1 cellular context compared by ENCODE assay signal in the genomic region with DNA sequence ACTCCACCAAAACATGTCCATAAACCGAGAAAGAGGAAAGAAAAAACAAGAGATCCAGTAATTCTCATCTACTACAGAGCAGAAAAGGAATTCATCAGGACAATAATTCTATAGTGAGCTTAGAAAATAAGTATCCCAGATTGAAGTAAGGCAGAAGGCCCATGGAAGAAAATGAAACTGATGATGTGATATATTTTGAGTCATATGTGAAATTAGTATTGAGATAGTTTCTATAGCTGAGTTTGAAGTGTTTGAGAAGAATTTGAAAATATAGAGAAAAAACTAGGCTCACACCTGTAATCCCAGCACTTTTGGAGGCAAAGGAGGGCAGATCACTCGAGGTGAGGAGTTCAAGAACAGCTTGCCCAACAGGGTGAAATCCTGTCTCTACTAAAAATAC.
TF ChIP-seq lines count a peak whose summit lies in the region.

No MANE protein-coding gene starts in this region.

TF ChIP-seq in WTC11, 78 proteins besides CTCF, POLR2A, EP300 and RAD21 (continued from another document):
- TF ChIP-seq, protein P1, sequence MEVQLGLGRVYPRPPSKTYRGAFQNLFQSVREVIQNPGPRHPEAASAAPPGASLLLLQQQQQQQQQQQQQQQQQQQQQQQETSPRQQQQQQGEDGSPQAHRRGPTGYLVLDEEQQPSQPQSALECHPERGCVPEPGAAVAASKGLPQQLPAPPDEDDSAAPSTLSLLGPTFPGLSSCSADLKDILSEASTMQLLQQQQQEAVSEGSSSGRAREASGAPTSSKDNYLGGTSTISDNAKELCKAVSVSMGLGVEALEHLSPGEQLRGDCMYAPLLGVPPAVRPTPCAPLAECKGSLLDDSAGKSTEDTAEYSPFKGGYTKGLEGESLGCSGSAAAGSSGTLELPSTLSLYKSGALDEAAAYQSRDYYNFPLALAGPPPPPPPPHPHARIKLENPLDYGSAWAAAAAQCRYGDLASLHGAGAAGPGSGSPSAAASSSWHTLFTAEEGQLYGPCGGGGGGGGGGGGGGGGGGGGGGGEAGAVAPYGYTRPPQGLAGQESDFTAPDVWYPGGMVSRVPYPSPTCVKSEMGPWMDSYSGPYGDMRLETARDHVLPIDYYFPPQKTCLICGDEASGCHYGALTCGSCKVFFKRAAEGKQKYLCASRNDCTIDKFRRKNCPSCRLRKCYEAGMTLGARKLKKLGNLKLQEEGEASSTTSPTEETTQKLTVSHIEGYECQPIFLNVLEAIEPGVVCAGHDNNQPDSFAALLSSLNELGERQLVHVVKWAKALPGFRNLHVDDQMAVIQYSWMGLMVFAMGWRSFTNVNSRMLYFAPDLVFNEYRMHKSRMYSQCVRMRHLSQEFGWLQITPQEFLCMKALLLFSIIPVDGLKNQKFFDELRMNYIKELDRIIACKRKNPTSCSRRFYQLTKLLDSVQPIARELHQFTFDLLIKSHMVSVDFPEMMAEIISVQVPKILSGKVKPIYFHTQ (CRISPR knock-in tag; IDR thresholded peaks at IDR 0.05) = no peak
- TF ChIP-seq, protein P2, sequence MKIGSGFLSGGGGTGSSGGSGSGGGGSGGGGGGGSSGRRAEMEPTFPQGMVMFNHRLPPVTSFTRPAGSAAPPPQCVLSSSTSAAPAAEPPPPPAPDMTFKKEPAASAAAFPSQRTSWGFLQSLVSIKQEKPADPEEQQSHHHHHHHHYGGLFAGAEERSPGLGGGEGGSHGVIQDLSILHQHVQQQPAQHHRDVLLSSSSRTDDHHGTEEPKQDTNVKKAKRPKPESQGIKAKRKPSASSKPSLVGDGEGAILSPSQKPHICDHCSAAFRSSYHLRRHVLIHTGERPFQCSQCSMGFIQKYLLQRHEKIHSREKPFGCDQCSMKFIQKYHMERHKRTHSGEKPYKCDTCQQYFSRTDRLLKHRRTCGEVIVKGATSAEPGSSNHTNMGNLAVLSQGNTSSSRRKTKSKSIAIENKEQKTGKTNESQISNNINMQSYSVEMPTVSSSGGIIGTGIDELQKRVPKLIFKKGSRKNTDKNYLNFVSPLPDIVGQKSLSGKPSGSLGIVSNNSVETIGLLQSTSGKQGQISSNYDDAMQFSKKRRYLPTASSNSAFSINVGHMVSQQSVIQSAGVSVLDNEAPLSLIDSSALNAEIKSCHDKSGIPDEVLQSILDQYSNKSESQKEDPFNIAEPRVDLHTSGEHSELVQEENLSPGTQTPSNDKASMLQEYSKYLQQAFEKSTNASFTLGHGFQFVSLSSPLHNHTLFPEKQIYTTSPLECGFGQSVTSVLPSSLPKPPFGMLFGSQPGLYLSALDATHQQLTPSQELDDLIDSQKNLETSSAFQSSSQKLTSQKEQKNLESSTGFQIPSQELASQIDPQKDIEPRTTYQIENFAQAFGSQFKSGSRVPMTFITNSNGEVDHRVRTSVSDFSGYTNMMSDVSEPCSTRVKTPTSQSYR (CRISPR knock-in tag; IDR thresholded peaks at IDR 0.05) = no peak
- TF ChIP-seq, protein P3, sequence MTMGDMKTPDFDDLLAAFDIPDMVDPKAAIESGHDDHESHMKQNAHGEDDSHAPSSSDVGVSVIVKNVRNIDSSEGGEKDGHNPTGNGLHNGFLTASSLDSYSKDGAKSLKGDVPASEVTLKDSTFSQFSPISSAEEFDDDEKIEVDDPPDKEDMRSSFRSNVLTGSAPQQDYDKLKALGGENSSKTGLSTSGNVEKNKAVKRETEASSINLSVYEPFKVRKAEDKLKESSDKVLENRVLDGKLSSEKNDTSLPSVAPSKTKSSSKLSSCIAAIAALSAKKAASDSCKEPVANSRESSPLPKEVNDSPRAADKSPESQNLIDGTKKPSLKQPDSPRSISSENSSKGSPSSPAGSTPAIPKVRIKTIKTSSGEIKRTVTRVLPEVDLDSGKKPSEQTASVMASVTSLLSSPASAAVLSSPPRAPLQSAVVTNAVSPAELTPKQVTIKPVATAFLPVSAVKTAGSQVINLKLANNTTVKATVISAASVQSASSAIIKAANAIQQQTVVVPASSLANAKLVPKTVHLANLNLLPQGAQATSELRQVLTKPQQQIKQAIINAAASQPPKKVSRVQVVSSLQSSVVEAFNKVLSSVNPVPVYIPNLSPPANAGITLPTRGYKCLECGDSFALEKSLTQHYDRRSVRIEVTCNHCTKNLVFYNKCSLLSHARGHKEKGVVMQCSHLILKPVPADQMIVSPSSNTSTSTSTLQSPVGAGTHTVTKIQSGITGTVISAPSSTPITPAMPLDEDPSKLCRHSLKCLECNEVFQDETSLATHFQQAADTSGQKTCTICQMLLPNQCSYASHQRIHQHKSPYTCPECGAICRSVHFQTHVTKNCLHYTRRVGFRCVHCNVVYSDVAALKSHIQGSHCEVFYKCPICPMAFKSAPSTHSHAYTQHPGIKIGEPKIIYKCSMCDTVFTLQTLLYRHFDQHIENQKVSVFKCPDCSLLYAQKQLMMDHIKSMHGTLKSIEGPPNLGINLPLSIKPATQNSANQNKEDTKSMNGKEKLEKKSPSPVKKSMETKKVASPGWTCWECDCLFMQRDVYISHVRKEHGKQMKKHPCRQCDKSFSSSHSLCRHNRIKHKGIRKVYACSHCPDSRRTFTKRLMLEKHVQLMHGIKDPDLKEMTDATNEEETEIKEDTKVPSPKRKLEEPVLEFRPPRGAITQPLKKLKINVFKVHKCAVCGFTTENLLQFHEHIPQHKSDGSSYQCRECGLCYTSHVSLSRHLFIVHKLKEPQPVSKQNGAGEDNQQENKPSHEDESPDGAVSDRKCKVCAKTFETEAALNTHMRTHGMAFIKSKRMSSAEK (CRISPR knock-in tag; IDR thresholded peaks at IDR 0.05; ENCODE audit: borderline replicate concordance) = no peak
- TF ChIP-seq, protein P4, sequence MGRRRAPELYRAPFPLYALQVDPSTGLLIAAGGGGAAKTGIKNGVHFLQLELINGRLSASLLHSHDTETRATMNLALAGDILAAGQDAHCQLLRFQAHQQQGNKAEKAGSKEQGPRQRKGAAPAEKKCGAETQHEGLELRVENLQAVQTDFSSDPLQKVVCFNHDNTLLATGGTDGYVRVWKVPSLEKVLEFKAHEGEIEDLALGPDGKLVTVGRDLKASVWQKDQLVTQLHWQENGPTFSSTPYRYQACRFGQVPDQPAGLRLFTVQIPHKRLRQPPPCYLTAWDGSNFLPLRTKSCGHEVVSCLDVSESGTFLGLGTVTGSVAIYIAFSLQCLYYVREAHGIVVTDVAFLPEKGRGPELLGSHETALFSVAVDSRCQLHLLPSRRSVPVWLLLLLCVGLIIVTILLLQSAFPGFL (CRISPR knock-in tag; IDR thresholded peaks at IDR 0.05; ENCODE audit: borderline replicate concordance) = no peak
- TF ChIP-seq, protein P5, sequence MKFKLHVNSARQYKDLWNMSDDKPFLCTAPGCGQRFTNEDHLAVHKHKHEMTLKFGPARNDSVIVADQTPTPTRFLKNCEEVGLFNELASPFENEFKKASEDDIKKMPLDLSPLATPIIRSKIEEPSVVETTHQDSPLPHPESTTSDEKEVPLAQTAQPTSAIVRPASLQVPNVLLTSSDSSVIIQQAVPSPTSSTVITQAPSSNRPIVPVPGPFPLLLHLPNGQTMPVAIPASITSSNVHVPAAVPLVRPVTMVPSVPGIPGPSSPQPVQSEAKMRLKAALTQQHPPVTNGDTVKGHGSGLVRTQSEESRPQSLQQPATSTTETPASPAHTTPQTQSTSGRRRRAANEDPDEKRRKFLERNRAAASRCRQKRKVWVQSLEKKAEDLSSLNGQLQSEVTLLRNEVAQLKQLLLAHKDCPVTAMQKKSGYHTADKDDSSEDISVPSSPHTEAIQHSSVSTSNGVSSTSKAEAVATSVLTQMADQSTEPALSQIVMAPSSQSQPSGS (CRISPR knock-in tag; IDR thresholded peaks at IDR 0.05; ENCODE audit: borderline replicate concordance, low read depth) = no peak
